ENCODE assay signal across 7 cellular contexts in the genomic region with DNA sequence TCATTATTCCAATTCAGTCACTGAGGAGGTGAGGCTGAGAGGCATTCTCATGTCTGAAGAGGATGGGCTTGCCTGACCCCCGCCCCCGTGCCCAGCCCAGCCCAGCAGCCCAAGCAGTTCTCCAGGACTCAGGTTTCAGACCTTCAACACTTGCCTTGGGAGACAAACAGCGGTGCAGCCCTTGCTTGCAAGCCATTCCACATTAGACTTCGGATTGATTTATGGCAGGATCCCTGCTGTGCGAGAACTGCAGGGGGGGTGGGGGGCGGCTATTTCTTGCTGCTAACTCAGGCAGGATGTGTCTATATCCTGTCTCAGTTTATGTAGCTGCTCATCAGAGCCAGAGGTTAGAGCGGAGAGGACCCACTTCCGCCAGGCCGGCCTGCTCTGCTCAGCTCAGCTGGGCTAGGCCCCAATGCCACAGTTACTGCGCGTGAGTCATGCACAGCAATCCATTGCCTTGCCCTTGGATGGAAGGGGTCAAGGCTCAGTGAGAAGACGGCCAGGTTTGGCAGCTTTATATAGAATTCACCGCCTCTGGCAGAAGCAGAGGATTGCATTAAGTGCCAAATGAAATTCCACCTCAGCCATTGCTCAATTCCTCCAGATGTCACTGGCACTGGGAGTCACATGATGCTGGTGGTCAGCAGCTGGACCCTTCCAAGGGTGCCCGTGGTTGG. TPM values are rescaled to one million over a fixed set of nuclear protein-coding genes. Genes with fewer than 3 reads are reported as not detected.
DNase-seq lines count a peak whose midpoint lies in the region; ATAC-seq and TF ChIP-seq lines count a peak whose summit lies in the region.

No MANE protein-coding gene starts in this region.

- H3K27me3 ChIP-seq in PC-3 (ENCODE audit: low read length) = peaks cover 78% of the 10 kb centered on the region

- no peak overlapping the region for H3K27ac ChIP-seq in PC-3 (ENCODE audit: low read length)

- no peak overlapping the region for H3K9ac ChIP-seq in PC-3 (ENCODE audit: low read length)

- H3K4me2 ChIP-seq in PC-3 (ENCODE audit: low read length) = no peak overlapping the region

- POLR2A ChIA-PET in PC-3 (lab: Charles Lee; ENCODE audit: unreplicated experiment) = no interaction called here

- intact Hi-C loops in PC-3 (cut with micrococcal nuclease) = no loop called here
- intact Hi-C loops in posterior vena cava (cut with DNase I) = loop anchor here in 1 of 2 donors (10.0 kb wide), 1 partner anchor 407 kb away; no protein-coding TSS in a partner anchor

- CTCF ChIA-PET in PC-3 (lab: Charles Lee) = no interaction called here

- H3K36me3 ChIP-seq in PC-3 (ENCODE audit: low read depth, low read length) = no peaks in the 10 kb centered on the region

- H3K4me3 ChIP-seq in PC-3 (ENCODE audit: low read length) = no peak overlapping the region

- peak; percentile 79 for ATAC-seq in GM18907 (IDR thresholded peaks at IDR 0.05; ENCODE audit: unreplicated experiment)
- peak; percentile 54 for ATAC-seq in HG03060 (IDR thresholded peaks at IDR 0.05; ENCODE audit: low read depth, unreplicated experiment)
- peak; percentile 64 for ATAC-seq in PC-3

- DNase-seq in PC-3 (peak; percentile 52), glomerular visceral epithelial cell (ENCODE audit: extremely low spot score) (peak; percentile 97), posterior vena cava (ENCODE audit: low spot score) (peak; percentile 95), NCI-H2196 (lab: John Stamatoyannopoulos, UW; ENCODE audit: unreplicated experiment) (no peak)
- peak; percentile 57 for DNase-seq in activated gamma-delta T cell treated with anti-CD3 and anti-CD28 coated beads, Interleukin-2, amount 50 U/mL, for 16 hours (ENCODE audit: low read depth)

- H3K9me2 ChIP-seq in PC-3 (replicated peaks; ENCODE audit: low read length) = no peaks in the 10 kb centered on the region

- H3K79me2 ChIP-seq in PC-3 (ENCODE audit: low read length) = no peaks in the 10 kb centered on the region

- TF ChIP-seq CTCF in PC-3 (conservative IDR thresholded peaks at IDR 0.05; ENCODE audit: low read depth, low read length) = no peak

- no peaks in the 10 kb centered on the region for H3F3A ChIP-seq in PC-3 (ENCODE audit: low read length, unreplicated experiment)

- H4K20me1 ChIP-seq in PC-3 (ENCODE audit: low read length) = no peaks in the 10 kb centered on the region

- H2AFZ ChIP-seq in PC-3 (ENCODE audit: low read length) = no peak overlapping the region

- no peaks in the 10 kb centered on the region for H3K4me1 ChIP-seq in PC-3 (ENCODE audit: insufficient read depth, low read length)

- BruUV-seq in PC-3 (replicated peaks; lab: Mats Ljungman, UMichigan) = no TSS peak

- H3K9me3 ChIP-seq in PC-3 (ENCODE audit: low read length) = no peaks in the 10 kb centered on the region

RNA-seq across cellular contexts. Expression of gene GYPC, which starts 1.8 kb away (rescaled TPM):
- total RNA-seq in PC-3 (2014; rRNA removed) (not detected in 2 replicates), posterior vena cava (100 to 1,000 TPM; 107 to 115 TPM)

Comparison
In these comparisons a context has a peak if more than half of its experiments do, and no peak if none do; other contexts are left out.
1. RNA of gene GYPC, which starts 1.8 kb away (total RNA-seq): 107 to 115 TPM in posterior vena cava; not detected in PC-3; every median in the first group is over 100 times any median in the second.
2. Peak in every context shown above with its lines, with median percentiles within 50 percentile points of each other: ATAC-seq.